Comparison of ENCODE assay signal across 23 cellular contexts in genomic region chr3:51585197-51585596, GRCh38.
"Had no signal": no experiment of that assay in that cellular context is flagged by ENCODE, and none has a peak within 500 bp of the region (broad histone marks: within the 10 kb centered on the region; RNA-seq: fewer than 3 reads in every experiment).

No MANE protein-coding gene starts in this region.

- H3K36me3 ChIP-seq: colonic mucosa had no signal

- H3K4me3 ChIP-seq: colonic mucosa, gastrocnemius medialis, heart right ventricle, right lobe of liver had no signal

- H3K27me3 ChIP-seq: colonic mucosa, gastrocnemius medialis, heart right ventricle, right lobe of liver had no signal

- H3K4me3 Mint-ChIP-seq: activated B cell treated with CpG ODN at 0.5 μM for 24 hours; activated CD4-positive, alpha-beta memory T cell treated with anti-CD3 and anti-CD28 coated beads, Interleukin-2, amount 10 ng/mL, durations not matched to agents 7 days and 5 days; activated CD8-positive, alpha-beta memory T cell treated with anti-CD3 and anti-CD28 coated beads, Interleukin-2, amount 10 ng/mL, durations not matched to agents 7 days and 5 days; activated naive CD8-positive, alpha-beta T cell treated with anti-CD3 and anti-CD28 coated beads for 36 hours; activated T-helper 17 cell treated with anti-CD3 and anti-CD28 coated beads, Interleukin-2, amount 50 U/mL, for 72 hours; naive thymus-derived CD4-positive, alpha-beta T cell; stimulated activated naive CD8-positive, alpha-beta T cell treated with anti-CD3 and anti-CD28 coated beads, Interleukin-15, amount 100 ng/mL, for 72 hours; type B pancreatic cell had no signal

- H3K9me3 ChIP-seq: colonic mucosa, gastrocnemius medialis, heart right ventricle, right lobe of liver had no signal

- H3K4me1 ChIP-seq: colonic mucosa, gastrocnemius medialis, right lobe of liver had no signal

- ATAC-seq: activated CD8-positive, alpha-beta memory T cell treated with anti-CD3 and anti-CD28 coated beads, Interleukin-2, amount 10 ng/mL, durations not matched to agents 7 days and 5 days; activated T-helper 17 cell treated with anti-CD3 and anti-CD28 coated beads, Interleukin-2, amount 50 U/mL, for 72 hours; gastrocnemius medialis; heart right ventricle; left ventricle myocardium superior; naive thymus-derived CD4-positive, alpha-beta T cell; right lobe of liver; stimulated activated naive CD8-positive, alpha-beta T cell treated with anti-CD3 and anti-CD28 coated beads, Interleukin-15, amount 100 ng/mL, for 72 hours had no signal

- DNase-seq: activated B cell treated with CpG ODN at 0.5 μM for 24 hours; activated CD4-positive, alpha-beta memory T cell treated with anti-CD3 and anti-CD28 coated beads, Interleukin-2, amount 10 ng/mL, durations not matched to agents 7 days and 5 days; activated CD4-positive, alpha-beta T cell treated with anti-CD3 and anti-CD28 coated beads for 4 hours; activated CD8-positive, alpha-beta memory T cell treated with anti-CD3 and anti-CD28 coated beads, Interleukin-2, amount 10 ng/mL, durations not matched to agents 7 days and 5 days; activated naive CD4-positive, alpha-beta T cell; activated naive CD8-positive, alpha-beta T cell treated with anti-CD3 and anti-CD28 coated beads for 36 hours; activated T-cell treated with anti-CD3 and anti-CD28 coated beads, Interleukin-2, amount 50 U/mL, for 1 hour; amniotic stem cell; caudate nucleus; colonic mucosa; gastrocnemius medialis; heart right ventricle; kidney glomerular epithelial cell; left ventricle myocardium superior; mesendoderm; naive thymus-derived CD4-positive, alpha-beta T cell; right lobe of liver; small intestine; stimulated activated CD4-positive, alpha-beta T cell treated with anti-CD3 and anti-CD28 coated beads, Interleukin-15, amount 100 ng/mL, for 24 hours; stimulated activated CD4-positive, alpha-beta T cell treated with anti-CD3 and anti-CD28 coated beads, Interleukin-4, amount 100 ng/mL, for 1 hour; stimulated activated naive CD8-positive, alpha-beta T cell treated with anti-CD3 and anti-CD28 coated beads, Interleukin-15, amount 100 ng/mL, for 72 hours had no signal

- H3K27ac ChIP-seq: colonic mucosa, gastrocnemius medialis, heart right ventricle, right lobe of liver had no signal

- H3K9me3 Mint-ChIP-seq: activated B cell treated with CpG ODN at 0.5 μM for 24 hours; activated CD4-positive, alpha-beta memory T cell treated with anti-CD3 and anti-CD28 coated beads, Interleukin-2, amount 10 ng/mL, durations not matched to agents 7 days and 5 days; activated naive CD8-positive, alpha-beta T cell treated with anti-CD3 and anti-CD28 coated beads for 36 hours; activated T-helper 17 cell treated with anti-CD3 and anti-CD28 coated beads, Interleukin-2, amount 50 U/mL, for 72 hours; stimulated activated naive CD8-positive, alpha-beta T cell treated with anti-CD3 and anti-CD28 coated beads, Interleukin-15, amount 100 ng/mL, for 72 hours; type B pancreatic cell had no signal

- H3K27me3 Mint-ChIP-seq: activated B cell treated with CpG ODN at 0.5 μM for 24 hours; activated CD4-positive, alpha-beta memory T cell treated with anti-CD3 and anti-CD28 coated beads, Interleukin-2, amount 10 ng/mL, durations not matched to agents 7 days and 5 days; activated CD8-positive, alpha-beta memory T cell treated with anti-CD3 and anti-CD28 coated beads, Interleukin-2, amount 10 ng/mL, durations not matched to agents 7 days and 5 days; activated naive CD8-positive, alpha-beta T cell treated with anti-CD3 and anti-CD28 coated beads for 36 hours; activated T-helper 17 cell treated with anti-CD3 and anti-CD28 coated beads, Interleukin-2, amount 50 U/mL, for 72 hours; naive thymus-derived CD4-positive, alpha-beta T cell; stimulated activated naive CD8-positive, alpha-beta T cell treated with anti-CD3 and anti-CD28 coated beads, Interleukin-15, amount 100 ng/mL, for 72 hours; type B pancreatic cell had no signal

- H3K27ac Mint-ChIP-seq: activated B cell treated with CpG ODN at 0.5 μM for 24 hours; activated CD4-positive, alpha-beta memory T cell treated with anti-CD3 and anti-CD28 coated beads, Interleukin-2, amount 10 ng/mL, durations not matched to agents 7 days and 5 days; activated CD8-positive, alpha-beta memory T cell treated with anti-CD3 and anti-CD28 coated beads, Interleukin-2, amount 10 ng/mL, durations not matched to agents 7 days and 5 days; activated naive CD8-positive, alpha-beta T cell treated with anti-CD3 and anti-CD28 coated beads for 36 hours; activated T-helper 17 cell treated with anti-CD3 and anti-CD28 coated beads, Interleukin-2, amount 50 U/mL, for 72 hours; stimulated activated naive CD8-positive, alpha-beta T cell treated with anti-CD3 and anti-CD28 coated beads, Interleukin-15, amount 100 ng/mL, for 72 hours; type B pancreatic cell had no signal
